10 cellular contexts compared by ENCODE assay signal in genomic region chr1:177164380-177165068, GRCh38. TPM values are rescaled to one million over a fixed set of nuclear protein-coding genes. Genes with fewer than 3 reads are reported as not detected.
A peak's percentile ranks its signal among the peaks of the same experiment; 100 is the strongest.
DNase-seq lines count a peak whose midpoint lies in the region; ATAC-seq and TF ChIP-seq lines count a peak whose summit lies in the region.
"Had no signal": no experiment of that assay in that cellular context is flagged by ENCODE, and none has a peak within 500 bp of the region (broad histone marks: within the 10 kb centered on the region; RNA-seq: fewer than 3 reads in every experiment).

Gene ASTN1 (minus strand): TSS chr1:177164712. CDS start chr1:177164676, 36 bp downstream.

- no peak within 1 kb of the TSS for H3K27ac ChIP-seq in coronary artery
- H3K27ac ChIP-seq in lower lobe of right lung = no peak within 1 kb of the TSS
- H3K27ac ChIP-seq in testis = no peak within 1 kb of the TSS

- TF ChIP-seq POLR2A in testis (IDR thresholded peaks at IDR 0.05) = no peak

- 1 to 2% methylated on average over 17 to 49 of the region's 49 CpGs for WGBS in testis, 2 donors

- H3K4me1 ChIP-seq in lower lobe of right lung (no peaks in the 10 kb centered on the region), testis (peaks cover 3% of the 10 kb centered on the region)

- peaks cover 39% of the 10 kb centered on the region for H3K27me3 ChIP-seq in lower lobe of right lung (ENCODE audit: low read depth)
- no peaks in the 10 kb centered on the region for H3K27me3 ChIP-seq in testis

- intact Hi-C loops in lower lobe of right lung (cut with DNase I) = no loop called here
- intact Hi-C loops in testis (cut with DNase I; ENCODE audit: low total_unique reads) = no loop called here

- no peak for TF ChIP-seq CTCF in coronary artery (IDR thresholded peaks at IDR 0.05)
- TF ChIP-seq CTCF in lower lobe of right lung (IDR thresholded peaks at IDR 0.05) = no peak
- TF ChIP-seq CTCF in testis (IDR thresholded peaks at IDR 0.05) = no peak

- H3K9me3 ChIP-seq in lower lobe of right lung (no peaks in the 10 kb centered on the region), testis (no peaks in the 10 kb centered on the region)

- H3K36me3 ChIP-seq in lower lobe of right lung (no peaks in the 10 kb centered on the region), testis (ENCODE audit: low read depth, missing control alignments) (no peaks in the 10 kb centered on the region)

- ATAC-seq in lower lobe of right lung (no peak), GM19035 (IDR thresholded peaks at IDR 0.05; ENCODE audit: unreplicated experiment) (no peak), HG03045 (IDR thresholded peaks at IDR 0.05; ENCODE audit: unreplicated experiment) (no peak)

- H3K4me3 ChIP-seq in coronary artery (peak within 1 kb of the TSS; percentile 63), lower lobe of right lung (peak within 1 kb of the TSS; percentile 32), testis (peak within 1 kb of the TSS; percentile 25 to 47)

- DNase-seq in NCI-H1105 (lab: John Stamatoyannopoulos, UW) (peak; percentile 42), coronary artery (ENCODE audit: low spot score) (no peak), lower lobe of right lung (no peak), testis (peak; percentile 14), HuH-7.5 (ENCODE audit: low spot score) (no peak), NCI-H146 treated with DMSO at 0.1 percent for 48 hours (lab: John Stamatoyannopoulos, UW; ENCODE audit: unreplicated experiment) (no peak)
- DNase-seq: stimulated activated CD4-positive, alpha-beta T cell treated with anti-CD3 and anti-CD28 coated beads, Interleukin-2, amount 100 ng/mL, for 48 hours had no signal

RNA-seq across cellular contexts. Expression of gene ASTN1, which starts in this region (rescaled TPM):
- 0.41 TPM for total RNA-seq in lower lobe of right lung
- 1 to 10 TPM; 1.2 to 2.1 TPM for total RNA-seq in testis
- 2.7 TPM for polyA plus RNA-seq in testis (ENCODE audit: insufficient read depth, low read depth, low replicate concordance)
- total RNA-seq: LHCN-M2 had no signal

Comparison
In these comparisons a context has a peak if more than half of its experiments do, and no peak if none do; other contexts are left out.
1. DNase-seq: peak in NCI-H1105 (single experiment) and testis (single experiment); none in coronary artery (single experiment), lower lobe of right lung (single experiment), HuH-7.5 (single experiment) and NCI-H146 treated with DMSO at 0.1 percent for 48 hours (single experiment).
2. Peak in every context shown above with its lines, with median percentiles within 50 percentile points of each other: H3K4me3 ChIP-seq.